Comparison of ENCODE assay signal across 18 cellular contexts in genomic region chr10:82438277-82438676, GRCh38.
"Had no signal": no experiment of that assay in that cellular context is flagged by ENCODE, and none has a peak within 500 bp of the region (broad histone marks: within the 10 kb centered on the region; RNA-seq: fewer than 3 reads in every experiment).

No MANE protein-coding gene starts in this region.

- H3K9me3 ChIP-seq: body of pancreas, neutrophil, ovary, psoas muscle had no signal

- ATAC-seq: body of pancreas; heart left ventricle; natural killer cell; psoas muscle; right cardiac atrium; stimulated activated effector memory CD8-positive, alpha-beta T cell treated with anti-CD3 and anti-CD28 coated beads, Interleukin-12 subunit alpha, Interleukin-12 subunit beta, amount 100 ng/mL, for 72 hours; stimulated activated naive CD8-positive, alpha-beta T cell treated with anti-CD3 and anti-CD28 coated beads, Interleukin-15, amount 100 ng/mL, for 72 hours had no signal

- DNase-seq: activated gamma-delta T cell treated with Interleukin-2 at 50 U/mL for 16 hours; activated T-cell treated with anti-CD3 and anti-CD28 coated beads, Interleukin-2, amount 50 U/mL, for 1 hour; anterior cingulate cortex; body of pancreas; cortex of kidney; heart left ventricle; midbrain; natural killer cell; ovary; stimulated activated CD4-positive, alpha-beta T cell treated with anti-CD3 and anti-CD28 coated beads, Interleukin-1b, Interleukin-23, amount 100 ng/mL, for 48 hours; stimulated activated naive CD8-positive, alpha-beta T cell treated with anti-CD3 and anti-CD28 coated beads, Interleukin-15, amount 100 ng/mL, for 72 hours; tibial artery had no signal

- H3K27ac ChIP-seq: body of pancreas, cardiac muscle cell, heart left ventricle, neutrophil, ovary, psoas muscle, tibial artery had no signal

- H3K4me1 ChIP-seq: body of pancreas, heart left ventricle, psoas muscle, tibial artery had no signal

- H3K36me3 ChIP-seq: cardiac muscle cell, heart left ventricle, neutrophil, ovary, tibial artery had no signal

- H3K4me3 ChIP-seq: body of pancreas, cardiac muscle cell, heart left ventricle, lung, ovary, psoas muscle, tibial artery had no signal

- H3K27me3 ChIP-seq: body of pancreas, cardiac muscle cell, heart left ventricle, neutrophil, ovary, tibial artery had no signal
